Comparison of ENCODE assay signal across 26 cellular contexts in the genomic region with DNA sequence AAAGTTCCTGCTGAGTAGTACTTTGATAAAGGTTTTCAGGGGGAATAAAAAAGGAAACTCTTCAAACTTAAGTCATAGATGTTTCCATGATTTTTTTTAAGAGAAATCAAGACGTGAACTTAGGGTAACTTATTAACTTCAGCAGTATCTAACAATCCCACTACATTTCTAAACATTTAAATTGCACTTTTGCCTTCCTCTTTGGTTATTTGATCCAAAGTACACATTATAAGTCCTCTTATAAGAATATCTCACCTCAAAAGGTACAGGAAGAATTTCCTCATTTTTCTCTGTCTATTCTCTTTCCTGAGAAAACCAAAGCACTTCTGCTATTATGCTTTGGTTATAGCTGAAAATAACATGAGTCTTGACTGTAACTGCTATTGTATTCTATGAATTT.
"Had no signal": no experiment of that assay in that cellular context is flagged by ENCODE, and none has a peak within 500 bp of the region (broad histone marks: within the 10 kb centered on the region; RNA-seq: fewer than 3 reads in every experiment).

No MANE protein-coding gene starts in this region.

- H3K4me1 ChIP-seq: stomach, suprapubic skin, testis, thyroid gland, tibial artery, tibial nerve, transverse colon, upper lobe of left lung, upper lobe of right lung, uterus, vagina had no signal

- H3K9me3 ChIP-seq: stomach, suprapubic skin, testis, thoracic aorta, thyroid gland, tibial artery, tibial nerve, transverse colon, upper lobe of left lung, upper lobe of right lung, uterus, vagina had no signal

- DNase-seq: stimulated activated CD4-positive, alpha-beta T cell treated with anti-CD3 and anti-CD28 coated beads, Interleukin-2, amount 100 ng/mL, for 48 hours; stimulated activated CD4-positive, alpha-beta T cell treated with anti-CD3 and anti-CD28 coated beads, Interleukin-4, amount 100 ng/mL, for 1 hour; stimulated activated CD4-positive, alpha-beta T cell treated with anti-CD3 and anti-CD28 coated beads, Interleukin-4, amount 100 ng/mL, for 24 hours; stimulated activated CD4-positive, alpha-beta T cell treated with anti-CD3 and anti-CD28 coated beads, Interleukin-4, amount 100 ng/mL, for 4 hours; stimulated activated CD8-positive, alpha-beta memory T cell treated with anti-CD3 and anti-CD28 coated beads, Interleukin-4, amount 100 ng/mL, for 48 hours; stimulated activated naive B cell treated with anti-CD40 and anti-IgM and Interleukin-4, amounts not matched to agents 10 μg/mL and 1 μg/mL and 100 μg/mL, for 72 hours; stimulated activated naive CD4-positive, alpha-beta T cell; stimulated activated naive CD4-positive, alpha-beta T cell treated with Interleukin-2 at 50 U/mL for 16 hours; stimulated activated naive CD8-positive, alpha-beta T cell treated with anti-CD3 and anti-CD28 coated beads, Interleukin-15, amount 100 ng/mL, for 72 hours; stimulated activated naive CD8-positive, alpha-beta T cell treated with anti-CD3 and anti-CD28 coated beads, Interleukin-15, Interleukin-2, amounts not matched to agents 100 U/mL and 50 U/mL, for 24 hours; stomach; substantia nigra; testis; thyroid gland; tibial artery; transverse colon; trophoblast cell; upper lobe of left lung; upper lobe of right lung; uterus had no signal

- ATAC-seq: stimulated activated effector memory CD8-positive, alpha-beta T cell treated with anti-CD3 and anti-CD28 coated beads, Interleukin-12 subunit alpha, Interleukin-12 subunit beta, amount 100 ng/mL, for 72 hours; stimulated activated memory B cell treated with anti-CD40 and anti-IgM and Interleukin-4, amounts not matched to agents 10 μg/mL and 1 μg/mL and 100 μg/mL, for 72 hours; stimulated activated naive B cell treated with anti-CD40 and anti-IgM and Interleukin-4, amounts not matched to agents 10 μg/mL and 1 μg/mL and 100 μg/mL, for 72 hours; stimulated activated naive CD8-positive, alpha-beta T cell treated with anti-CD3 and anti-CD28 coated beads, Interleukin-15, amount 100 ng/mL, for 72 hours; stimulated activated naive CD8-positive, alpha-beta T cell treated with anti-CD3 and anti-CD28 coated beads, Interleukin-15, Interleukin-2, amounts not matched to agents 100 U/mL and 50 U/mL, for 24 hours; upper lobe of right lung had no signal

- H3K4me3 ChIP-seq: stomach, suprapubic skin, testis, thoracic aorta, thyroid gland, tibial artery, tibial nerve, transverse colon, upper lobe of left lung, upper lobe of right lung, uterus, vagina had no signal

- H3K36me3 ChIP-seq: stomach, suprapubic skin, thoracic aorta, thyroid gland, tibial artery, tibial nerve, transverse colon, upper lobe of left lung, upper lobe of right lung, uterus, vagina had no signal

- H3K27me3 ChIP-seq: testis, thyroid gland, tibial artery, transverse colon, upper lobe of left lung, upper lobe of right lung, vagina had no signal

- H3K27ac ChIP-seq: stomach, suprapubic skin, testis, thoracic aorta, thyroid gland, tibial artery, tibial nerve, transverse colon, upper lobe of left lung, upper lobe of right lung, uterus, vagina had no signal
